Comparison of ENCODE assay signal across 12 cellular contexts in genomic region chr2:156396126-156396525, GRCh38. TPM values are rescaled to one million over a fixed set of nuclear protein-coding genes. Genes with fewer than 3 reads are reported as not detected.
DNase-seq lines count a peak whose midpoint lies in the region; ATAC-seq lines count a peak whose summit lies in the region.
"Had no signal": no experiment of that assay in that cellular context is flagged by ENCODE, and none has a peak within 500 bp of the region (broad histone marks: within the 10 kb centered on the region; RNA-seq: fewer than 3 reads in every experiment).

No MANE protein-coding gene starts in this region.

- ATAC-seq in GM18861 (IDR thresholded peaks at IDR 0.05; ENCODE audit: unreplicated experiment): peak; percentile 31
- ATAC-seq in GM21737 (IDR thresholded peaks at IDR 0.05; ENCODE audit: unreplicated experiment): peak; percentile 29
- peak; percentile 24 for ATAC-seq in HG03457 (IDR thresholded peaks at IDR 0.05; ENCODE audit: unreplicated experiment)

- peak; percentile 0 for DNase-seq in iris pigment epithelial cell (ENCODE audit: low read depth)
- no peak for DNase-seq in GF-D8 (lab: John Stamatoyannopoulos, UW)
- DNase-seq in occipital lobe (lab: John Stamatoyannopoulos, UW): no peak
- DNase-seq in mucosa of gallbladder (ENCODE audit: low spot score): no peak
- no peak for DNase-seq in stimulated activated CD4-positive, alpha-beta T cell treated with anti-CD3 and anti-CD28 coated beads, Interleukin-4, amount 100 ng/mL, for 4 hours
- DNase-seq: activated gamma-delta T cell treated with Interleukin-2 at 50 U/mL for 16 hours, Calu3, NCI-H187, upper lobe of left lung had no signal

RNA-seq across cellular contexts. Expression of gene GPD2, which starts 40.1 kb away (rescaled TPM):
- total RNA-seq in occipital lobe: 166 TPM
- 35.0 TPM for total RNA-seq in mucosa of gallbladder
